ENCODE assay signal across 8 cellular contexts in the genomic region with DNA sequence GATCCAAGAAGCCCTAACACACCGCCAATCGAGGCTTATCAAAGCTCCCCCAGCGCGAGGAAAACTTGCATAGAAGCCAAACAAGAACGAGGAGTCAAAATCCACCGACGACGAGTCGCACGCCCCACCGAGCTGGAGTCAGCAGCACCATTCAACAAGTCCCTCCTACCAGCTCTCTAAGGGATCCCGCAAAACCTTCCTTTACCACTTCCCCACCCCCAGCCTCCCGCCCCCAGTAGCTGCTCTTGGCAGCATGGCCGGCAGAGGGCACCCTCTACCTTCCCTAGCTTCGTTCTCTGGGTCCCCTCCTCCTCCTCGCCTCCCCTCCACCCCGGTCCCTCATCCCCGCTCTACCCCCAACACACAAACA. TPM values are rescaled to one million over a fixed set of nuclear protein-coding genes. Genes with fewer than 3 reads are reported as not detected.
A peak's percentile ranks its signal among the peaks of the same experiment; 100 is the strongest.
DNase-seq lines count a peak whose midpoint lies in the region; ATAC-seq and TF ChIP-seq lines count a peak whose summit lies in the region.

No MANE protein-coding gene starts in this region.

- DNase-seq in DMS79 treated with DMSO at 0.1 percent for 48 hours (lab: John Stamatoyannopoulos, UW) (peak; percentile 48), HS-27A (ENCODE audit: low read depth) (peak; percentile 88), RKO (ENCODE audit: low spot score) (peak; percentile 61), head of caudate nucleus (peak; percentile 60 to 90 (median 80)), posterior vena cava (ENCODE audit: low spot score) (peak; percentile 90), uterus (peak; percentile 21 to 50)
- peak; percentile 81 for DNase-seq in activated naive CD4-positive, alpha-beta T cell treated with anti-CD3 and anti-CD28 coated beads for 36 hours

- no peaks in the 10 kb centered on the region for H3K9me3 Mint-ChIP-seq in activated naive CD4-positive, alpha-beta T cell treated with anti-CD3 and anti-CD28 coated beads for 36 hours

- peak overlapping the region; percentile 41 for H3K4me3 Mint-ChIP-seq in activated naive CD4-positive, alpha-beta T cell treated with anti-CD3 and anti-CD28 coated beads for 36 hours

- no peak overlapping the region for H3K27ac ChIP-seq in uterus

- H3K27me3 Mint-ChIP-seq in activated naive CD4-positive, alpha-beta T cell treated with anti-CD3 and anti-CD28 coated beads for 36 hours (ENCODE audit: low read depth): peaks cover 65% of the 10 kb centered on the region

- H3K4me1 Mint-ChIP-seq in activated naive CD4-positive, alpha-beta T cell treated with anti-CD3 and anti-CD28 coated beads for 36 hours (ENCODE audit: low read depth): peaks cover 27% of the 10 kb centered on the region

- H3K9me3 ChIP-seq in uterus: no peaks in the 10 kb centered on the region

- H3K4me1 ChIP-seq in uterus: peaks cover 0 to 8% of the 10 kb centered on the region in 2 donors

- peaks cover 0 to 27% of the 10 kb centered on the region in 2 donors for H3K27me3 ChIP-seq in uterus

- intact Hi-C loops in activated naive CD4-positive, alpha-beta T cell treated with anti-CD3 and anti-CD28 coated beads for 36 hours (cut with micrococcal nuclease): loop anchor here (1.0 to 2.0 kb wide), 3 partner anchors 830 to 1636 kb away; no protein-coding TSS in a partner anchor
- intact Hi-C loops in head of caudate nucleus (cut with DNase I) (loop anchor here (5.0 kb wide), 1 partner anchor 1633 kb away; no protein-coding TSS in a partner anchor), posterior vena cava (cut with DNase I) (loop anchor here in 1 of 2 donors (10.0 kb wide), 2 partner anchors 836 to 996 kb away; no protein-coding TSS in a partner anchor), uterus (cut with DNase I; ENCODE audit: low total_unique reads) (no loop called here)

- TF ChIP-seq CTCF in uterus (IDR thresholded peaks at IDR 0.05): peak in 3 of 4 experiments; percentile 29 to 60 (median 59)

- CTCF ChIA-PET in activated naive CD4-positive, alpha-beta T cell treated with anti-CD3 and anti-CD28 coated beads for 36 hours (lab: Charles Lee): interaction anchor here (0.6 to 1.9 kb wide), 12 partner anchors 9 to 1461 kb away, joined by 3 to 11 read pairs (median 4); no protein-coding TSS in a partner anchor

- peak; percentile 62 for ATAC-seq in GM21381 (IDR thresholded peaks at IDR 0.05; ENCODE audit: unreplicated experiment)

- no peak overlapping the region for H3K27ac Mint-ChIP-seq in activated naive CD4-positive, alpha-beta T cell treated with anti-CD3 and anti-CD28 coated beads for 36 hours

- no peaks in the 10 kb centered on the region for H3K36me3 ChIP-seq in uterus

- peak overlapping the region in 1 of 2 donors; percentile 37 for H3K4me3 ChIP-seq in uterus

- H3K36me3 Mint-ChIP-seq in activated naive CD4-positive, alpha-beta T cell treated with anti-CD3 and anti-CD28 coated beads for 36 hours (ENCODE audit: low read depth): no peaks in the 10 kb centered on the region

- no peak for TF ChIP-seq POLR2A in uterus (IDR thresholded peaks at IDR 0.05)

RNA-seq across cellular contexts. Expression of a gene that starts 1.4 kb away (rescaled TPM):
- total RNA-seq in activated naive CD4-positive, alpha-beta T cell treated with anti-CD3 and anti-CD28 coated beads for 36 hours: not detected
- total RNA-seq in posterior vena cava: 10 to 100 TPM; 12.5 to 35.7 TPM
- under 1 TPM in 1 of 4 donors, not detected in 3; 0.83 TPM for total RNA-seq in uterus

Comparison
In these comparisons a context has a peak if more than half of its experiments do, and no peak if none do; other contexts are left out.
1. DNase-seq: peak in every context shown above with its lines; median percentile 90 in posterior vena cava; 88 in HS-27A; 81 in activated naive CD4-positive, alpha-beta T cell treated with anti-CD3 and anti-CD28 coated beads for 36 hours; 80 in head of caudate nucleus; 61 in RKO; 48 in DMS79 treated with DMSO at 0.1 percent for 48 hours; 36 in uterus.
2. RNA of a gene that starts 1.4 kb away (total RNA-seq): 12.5 to 35.7 TPM in posterior vena cava; 0.83 TPM in uterus and not detected in activated naive CD4-positive, alpha-beta T cell treated with anti-CD3 and anti-CD28 coated beads for 36 hours; every median in the first group is over 4 times any median in the second.